Comparison of ENCODE assay signal across 12 cellular contexts in the genomic region with DNA sequence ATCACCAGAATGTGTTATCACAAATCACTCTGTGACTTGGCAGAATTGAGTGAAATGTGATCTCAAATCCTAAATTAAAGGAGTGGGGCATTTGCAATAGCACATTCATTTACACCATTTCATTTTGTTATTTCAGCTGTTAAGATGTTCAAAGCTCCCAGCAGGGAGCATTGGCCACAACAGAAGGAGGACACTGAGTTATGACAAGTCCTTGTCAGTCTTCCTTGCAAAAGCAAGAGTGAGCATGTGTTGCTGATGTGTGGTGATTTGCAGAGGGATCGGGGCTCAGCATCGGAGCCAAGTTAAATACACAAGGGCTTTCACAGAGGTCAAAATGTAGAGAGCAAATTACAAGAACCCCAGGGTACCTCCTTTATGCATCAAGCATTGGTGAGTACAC.
"Had no signal": no experiment of that assay in that cellular context is flagged by ENCODE, and none has a peak within 500 bp of the region (broad histone marks: within the 10 kb centered on the region; RNA-seq: fewer than 3 reads in every experiment).

No MANE protein-coding gene starts in this region.

- DNase-seq: activated CD4-positive, alpha-beta memory T cell treated with anti-CD3 and anti-CD28 coated beads for 36 hours; activated CD4-positive, alpha-beta T cell treated with anti-CD3 and anti-CD28 coated beads for 4 hours; activated CD4-positive, CD25-positive, alpha-beta regulatory T cell; activated effector memory CD4-positive, alpha-beta T cell treated with Interleukin-2 at 50 U/mL for 16 hours; activated naive CD4-positive, alpha-beta T cell treated with anti-CD3 and anti-CD28 coated beads, Interleukin-2, amount 10 ng/mL, durations not matched to agents 7 days and 5 days; activated T-cell treated with anti-CD3 and anti-CD28 coated beads, Interleukin-2, amount 50 U/mL, for 72 hours; amygdala; heart left ventricle; nephron progenitor cell; spleen; stimulated activated CD4-positive, alpha-beta T cell treated with anti-CD3 and anti-CD28 coated beads, Interleukin-4, amount 100 ng/mL, for 1 hour; stimulated activated naive CD4-positive, alpha-beta T cell had no signal
